28 cellular contexts compared by ENCODE assay signal in genomic region chr10:88642254-88642653, GRCh38. TPM values are rescaled to one million over a fixed set of nuclear protein-coding genes. Genes with fewer than 3 reads are reported as not detected.
"Had no signal": no experiment of that assay in that cellular context is flagged by ENCODE, and none has a peak within 500 bp of the region (broad histone marks: within the 10 kb centered on the region; RNA-seq: fewer than 3 reads in every experiment).

No MANE protein-coding gene starts in this region.

- H3K27ac ChIP-seq: brain microvascular endothelial cell, KMS-11, WERI-Rb-1 had no signal

- DNase-seq: activated CD4-positive, alpha-beta T cell treated with anti-CD3 and anti-CD28 coated beads for 4 hours; activated CD8-positive, alpha-beta memory T cell treated with anti-CD3 and anti-CD28 coated beads, Interleukin-2, amount 50 U/mL, for 4 hours; activated CD8-positive, alpha-beta T cell treated with anti-CD3 and anti-CD28 coated beads for 36 hours; activated gamma-delta T cell treated with Interleukin-2 at 50 U/mL for 16 hours; activated naive CD4-positive, alpha-beta T cell treated with anti-CD3 and anti-CD28 coated beads, Interleukin-2, amount 10 ng/mL, durations not matched to agents 7 days and 5 days; activated naive CD8-positive, alpha-beta T cell treated with anti-CD3 and anti-CD28 coated beads for 36 hours; activated T-cell treated with anti-CD3 and anti-CD28 coated beads, Interleukin-2, amount 50 U/mL, for 72 hours; cerebellar nuclear complex; MG63; NCI-H1092 treated with DMSO at 0.1 percent for 48 hours; NCI-H1417 treated with DMSO at 0.1 percent for 48 hours; NCI-H1694; NCI-H2029; NCI-H2107; NCI-H446; NCI-H524; NCI-H82; RPMI8226; SHP77; T-helper 1 cell; WERI-Rb-1 had no signal

- ATAC-seq: activated CD8-positive, alpha-beta T cell treated with anti-CD3 and anti-CD28 coated beads for 36 hours; Panc1 had no signal

- H3K36me3 ChIP-seq: brain microvascular endothelial cell, MG63, WERI-Rb-1 had no signal

- H3K27me3 ChIP-seq: brain microvascular endothelial cell, MG63 had no signal

- H3K4me3 ChIP-seq: MG63 had no signal

- H3K9me3 ChIP-seq: MG63 had no signal

RNA-seq across cellular contexts. Expression of gene LIPF, which starts 22.0 kb away (rescaled TPM):
- total RNA-seq: activated CD8-positive, alpha-beta T cell treated with anti-CD3 and anti-CD28 coated beads for 36 hours; activated naive CD8-positive, alpha-beta T cell treated with anti-CD3 and anti-CD28 coated beads for 36 hours; activated T-cell treated with anti-CD3 and anti-CD28 coated beads, Interleukin-2, amount 50 U/mL, for 72 hours; activated T-helper 2 cell treated with anti-CD3 and anti-CD28 coated beads, Interferon-gamma antibody, Interleukin-2, Interleukin-4, amounts not matched to agents 10 μg/mL and 5 μg/mL and 100 μg/mL, durations not matched to agents 14 hours and 24 hours and 36 hours; cardiac septum; SK-MEL-5; T-helper 2 cell treated with Interferon-gamma antibody and Interleukin-4, amounts not matched to agents 100 ng/mL and 5 ng/mL, for 36 hours had no signal

RNA-seq across cellular contexts. Expression of gene LIPJ, which starts 55.7 kb away (rescaled TPM):
- total RNA-seq: activated CD8-positive, alpha-beta T cell treated with anti-CD3 and anti-CD28 coated beads for 36 hours; activated naive CD8-positive, alpha-beta T cell treated with anti-CD3 and anti-CD28 coated beads for 36 hours; activated T-cell treated with anti-CD3 and anti-CD28 coated beads, Interleukin-2, amount 50 U/mL, for 72 hours; activated T-helper 2 cell treated with anti-CD3 and anti-CD28 coated beads, Interferon-gamma antibody, Interleukin-2, Interleukin-4, amounts not matched to agents 10 μg/mL and 5 μg/mL and 100 μg/mL, durations not matched to agents 14 hours and 24 hours and 36 hours; cardiac septum; SK-MEL-5 had no signal
